In the genomic region with DNA sequence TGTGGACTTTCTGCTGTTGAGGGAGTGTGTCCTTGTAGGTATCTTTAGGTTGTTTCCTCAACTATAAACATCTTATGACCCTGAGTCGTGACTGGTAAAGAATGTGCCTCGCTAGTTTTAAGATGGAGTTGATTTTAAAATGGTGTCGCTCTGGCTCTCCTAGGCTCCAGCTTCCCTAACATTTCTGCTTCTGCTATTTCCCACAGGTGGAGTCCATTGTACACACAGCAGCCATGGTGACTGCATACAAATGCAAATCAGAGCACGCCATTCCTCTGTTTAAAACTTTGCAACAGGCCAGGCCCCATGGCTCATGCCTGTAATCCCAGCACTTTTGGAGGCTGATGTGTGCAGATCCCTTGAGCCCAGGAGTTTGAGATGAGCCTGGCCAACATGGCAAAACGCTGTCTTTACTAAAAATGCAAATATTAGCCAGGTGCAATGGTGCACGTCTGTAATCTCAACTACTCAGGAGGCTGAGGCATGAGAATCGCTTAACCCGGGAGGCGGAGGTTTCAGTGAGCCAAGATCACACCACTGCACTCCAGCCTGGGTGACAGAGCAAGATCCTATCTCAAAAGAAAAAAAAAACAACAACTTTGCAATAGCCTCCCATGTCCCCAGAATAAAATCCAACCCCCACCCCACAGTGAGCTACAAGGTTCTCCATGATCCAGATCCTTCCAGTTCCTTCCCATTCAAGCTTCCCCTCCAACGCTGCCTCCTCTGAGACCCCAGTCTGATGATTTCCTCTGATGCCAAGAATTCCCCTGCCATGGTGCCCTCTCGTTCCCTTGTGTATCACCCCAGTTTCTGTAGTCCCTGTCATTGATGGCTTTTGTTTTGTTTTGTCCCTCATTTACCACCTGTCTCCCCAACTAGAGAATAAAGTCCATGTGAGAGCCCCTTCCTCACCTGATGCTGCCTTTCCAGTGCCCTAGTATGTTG, we compare ENCODE assay signal across 22 cellular contexts. TPM values are rescaled to one million over a fixed set of nuclear protein-coding genes. Genes with fewer than 3 reads are reported as not detected.
"Had no signal": no experiment of that assay in that cellular context is flagged by ENCODE, and none has a peak within 500 bp of the region (broad histone marks: within the 10 kb centered on the region; RNA-seq: fewer than 3 reads in every experiment).

No MANE protein-coding gene starts in this region.

- H3K9ac ChIP-seq: KMS-11, SK-N-SH had no signal

- H3K4me2 ChIP-seq: KMS-11, SK-N-SH had no signal

- ATAC-seq: HepG2, Panc1, PC-3 had no signal

- H3K27ac ChIP-seq: KMS-11, RWPE1 had no signal

- DNase-seq: IMR-90, Kasumi-1, MM.1S, NCI-H1105, NCI-H1417, NCI-H1436 treated with DMSO at 0.1 percent for 48 hours, NCI-H187 treated with DMSO at 0.1 percent for 48 hours, NCI-H2029 treated with DMSO at 0.1 percent for 48 hours, NCI-H345, NCI-H446 treated with DMSO at 0.1 percent for 48 hours, NCI-H510A treated with DMSO at 0.1 percent for 48 hours, NCI-H69, NCI-H774, PC-3, SHP77, SK-N-SH, SW 1271 had no signal

- H3K9me3 ChIP-seq: SK-N-SH had no signal

- FAIRE-seq: HepG2 had no signal

RNA-seq across cellular contexts. Expression of a gene that starts 36.9 kb away (rescaled TPM):
- total RNA-seq: IMR-90, PC-3, SK-MEL-5 had no signal
- polyA plus RNA-seq: IMR-90, SK-N-SH had no signal
